In genomic region chrX:153083238-153083923, GRCh38 we compare ENCODE assay signal across 1 cellular context. TPM values are rescaled to one million over a fixed set of nuclear protein-coding genes. Genes with fewer than 3 reads are reported as not detected.
"Had no signal": no experiment of that assay in that cellular context is flagged by ENCODE, and none has a peak within 500 bp of the region (broad histone marks: within the 10 kb centered on the region; RNA-seq: fewer than 3 reads in every experiment).

No MANE protein-coding gene starts in this region.

RNA-seq across cellular contexts. Expression of gene PNMA3, which starts 27.1 kb away (rescaled TPM):
- total RNA-seq: bronchial epithelial cell had no signal
